6 cellular contexts compared by ENCODE assay signal in genomic region chr15:90264649-90265048, GRCh38. TPM values are rescaled to one million over a fixed set of nuclear protein-coding genes. Genes with fewer than 3 reads are reported as not detected.
DNase-seq lines count a peak whose midpoint lies in the region; ATAC-seq and TF ChIP-seq lines count a peak whose summit lies in the region.

No MANE protein-coding gene starts in this region.

- no peaks in the 10 kb centered on the region for H3K4me1 ChIP-seq in SJCRH30

- H3K4me3 ChIP-seq in SJCRH30 = peak overlapping the region; percentile 84

- TF ChIP-seq CTCF in C4-2B (conservative IDR thresholded peaks at IDR 0.05) = no peak

- no peak for DNase-seq in SJCRH30
- DNase-seq in stimulated activated CD4-positive, alpha-beta T cell treated with anti-CD3 and anti-CD28 coated beads, Interleukin-2, amount 100 ng/mL, for 4 hours (ENCODE audit: low read depth) = peak; percentile 6
- DNase-seq in NCI-H1105 (lab: John Stamatoyannopoulos, UW) = no peak
- DNase-seq in SHP77 treated with DMSO at 0.1 percent for 48 hours (lab: John Stamatoyannopoulos, UW) = no peak

- ATAC-seq in esophagus mucosa = peak; percentile 47

- H3K27ac ChIP-seq in C4-2B (peak overlapping the region; percentile 90), SJCRH30 (peak overlapping the region; percentile 86; the same call in 1 of the 2 replicates)

- H3K36me3 ChIP-seq in SJCRH30 = peaks cover 17% of the 10 kb centered on the region

- no peaks in the 10 kb centered on the region for H3K9me3 ChIP-seq in SJCRH30 (replicated peaks)

- H3K27me3 ChIP-seq in SJCRH30 = no peaks in the 10 kb centered on the region

RNA-seq across cellular contexts. Expression of gene NGRN, which starts 0.8 kb away (rescaled TPM):
- total RNA-seq in SJCRH30 (2014; rRNA removed; shearing (Covaris generic)) = 88.9 and 93.4 TPM in 2 replicates
- total RNA-seq in esophagus mucosa = 41.0 TPM

RNA-seq across cellular contexts. Expression of gene TTLL13, which starts 15.3 kb away (rescaled TPM):
- not detected in 2 replicates for total RNA-seq in SJCRH30 (2014; rRNA removed; shearing (Covaris generic))
- total RNA-seq in esophagus mucosa = not detected

RNA-seq across cellular contexts. Expression of gene GDPGP1, which starts 30.6 kb away (rescaled TPM):
- total RNA-seq in SJCRH30 (2014; rRNA removed; shearing (Covaris generic)) = 1.8 and 2.7 TPM in 2 replicates
- total RNA-seq in esophagus mucosa = 6.5 TPM

RNA-seq across cellular contexts. Expression of gene CIB1, which starts 30.9 kb away (rescaled TPM):
- total RNA-seq in SJCRH30 (2014; rRNA removed; shearing (Covaris generic)) = 12.7 and 15.6 TPM in 2 replicates
- total RNA-seq in esophagus mucosa = 118 TPM
